ENCODE assay signal across 1 cellular context in the genomic region with DNA sequence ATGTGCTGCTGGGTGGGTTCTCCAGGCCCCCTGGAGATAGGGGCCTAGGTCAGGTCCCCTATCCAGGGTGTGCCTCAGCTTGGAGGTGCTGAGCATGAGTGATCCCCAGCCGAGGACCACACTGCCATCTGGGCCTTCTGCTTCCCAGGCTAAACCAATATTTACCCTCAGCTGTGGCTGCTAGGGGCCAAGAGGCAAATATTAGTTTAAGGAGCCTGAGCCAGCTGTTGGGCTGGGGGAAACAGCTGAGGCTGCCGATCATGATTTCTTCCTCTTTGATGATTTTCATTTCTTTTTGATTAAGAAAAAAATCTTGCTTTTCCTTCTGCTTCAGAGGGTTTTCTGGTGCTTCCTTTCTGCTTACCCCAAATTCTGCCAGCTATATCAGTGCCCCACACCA.
TF ChIP-seq lines count a peak whose summit lies in the region.

No MANE protein-coding gene starts in this region.

TF ChIP-seq in HepG2, 621 proteins besides CTCF, POLR2A, EP300 and RAD21 (continued from another document and continues in another):
- TF ChIP-seq, protein P1, sequence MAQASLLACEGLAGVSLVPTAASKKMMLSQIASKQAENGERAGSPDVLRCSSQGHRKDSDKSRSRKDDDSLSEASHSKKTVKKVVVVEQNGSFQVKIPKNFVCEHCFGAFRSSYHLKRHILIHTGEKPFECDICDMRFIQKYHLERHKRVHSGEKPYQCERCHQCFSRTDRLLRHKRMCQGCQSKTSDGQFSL (CRISPR knock-in tag; IDR thresholded peaks at IDR 0.05) = no peak
- TF ChIP-seq KDM5B (CRISPR knock-in tag; IDR thresholded peaks at IDR 0.05; ENCODE audit: borderline replicate concordance) (no peak), ZBTB8A (CRISPR knock-in tag; IDR thresholded peaks at IDR 0.05; ENCODE audit: borderline replicate concordance, low read depth) (no peak), ZNF724P (CRISPR knock-in tag; IDR thresholded peaks at IDR 0.05; ENCODE audit: borderline replicate concordance) (no peak), ZNF605 (CRISPR knock-in tag; IDR thresholded peaks at IDR 0.05) (no peak), SAP130 (CRISPR knock-in tag; IDR thresholded peaks at IDR 0.05; ENCODE audit: low read depth) (peak; percentile 75), TGIF2 (CRISPR knock-in tag; IDR thresholded peaks at IDR 0.05) (no peak), ZNF788 (CRISPR knock-in tag; IDR thresholded peaks at IDR 0.05; ENCODE audit: borderline replicate concordance) (peak; percentile 56; the same call in 1 of the 2 replicates), SALL1 (CRISPR knock-in tag; IDR thresholded peaks at IDR 0.05) (peak; percentile 62), ZFP90 (CRISPR knock-in tag; IDR thresholded peaks at IDR 0.05; ENCODE audit: borderline replicate concordance) (no peak), SETDB1 (CRISPR knock-in tag; IDR thresholded peaks at IDR 0.05; ENCODE audit: borderline replicate concordance) (no peak), CBX5 (CRISPR knock-in tag; IDR thresholded peaks at IDR 0.05; ENCODE audit: borderline replicate concordance) (peak; percentile 70; the same call in 1 of the 2 replicates), ZNF12 (CRISPR knock-in tag; IDR thresholded peaks at IDR 0.05) (0 out of 2 replicates have a peak, but pooled peaks have one; percentile 18), LCORL (IDR thresholded peaks at IDR 0.05) (no peak), LCORL (CRISPR knock-in tag; IDR thresholded peaks at IDR 0.05) (peak; percentile 78; the same call in 1 of the 2 replicates), ELF4 (CRISPR knock-in tag; IDR thresholded peaks at IDR 0.05; ENCODE audit: borderline replicate concordance) (no peak), ZNF883 (CRISPR knock-in tag; IDR thresholded peaks at IDR 0.05; ENCODE audit: not compliant biosample characterization) (no peak), RBM22 (optimal IDR thresholded peaks at IDR 0.05; ENCODE audit: low read length) (no peak)
- TF ChIP-seq, protein P2, sequence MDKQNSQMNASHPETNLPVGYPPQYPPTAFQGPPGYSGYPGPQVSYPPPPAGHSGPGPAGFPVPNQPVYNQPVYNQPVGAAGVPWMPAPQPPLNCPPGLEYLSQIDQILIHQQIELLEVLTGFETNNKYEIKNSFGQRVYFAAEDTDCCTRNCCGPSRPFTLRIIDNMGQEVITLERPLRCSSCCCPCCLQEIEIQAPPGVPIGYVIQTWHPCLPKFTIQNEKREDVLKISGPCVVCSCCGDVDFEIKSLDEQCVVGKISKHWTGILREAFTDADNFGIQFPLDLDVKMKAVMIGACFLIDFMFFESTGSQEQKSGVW (CRISPR knock-in tag; IDR thresholded peaks at IDR 0.05; ENCODE audit: borderline replicate concordance) = no peak
- TF ChIP-seq, protein P3, sequence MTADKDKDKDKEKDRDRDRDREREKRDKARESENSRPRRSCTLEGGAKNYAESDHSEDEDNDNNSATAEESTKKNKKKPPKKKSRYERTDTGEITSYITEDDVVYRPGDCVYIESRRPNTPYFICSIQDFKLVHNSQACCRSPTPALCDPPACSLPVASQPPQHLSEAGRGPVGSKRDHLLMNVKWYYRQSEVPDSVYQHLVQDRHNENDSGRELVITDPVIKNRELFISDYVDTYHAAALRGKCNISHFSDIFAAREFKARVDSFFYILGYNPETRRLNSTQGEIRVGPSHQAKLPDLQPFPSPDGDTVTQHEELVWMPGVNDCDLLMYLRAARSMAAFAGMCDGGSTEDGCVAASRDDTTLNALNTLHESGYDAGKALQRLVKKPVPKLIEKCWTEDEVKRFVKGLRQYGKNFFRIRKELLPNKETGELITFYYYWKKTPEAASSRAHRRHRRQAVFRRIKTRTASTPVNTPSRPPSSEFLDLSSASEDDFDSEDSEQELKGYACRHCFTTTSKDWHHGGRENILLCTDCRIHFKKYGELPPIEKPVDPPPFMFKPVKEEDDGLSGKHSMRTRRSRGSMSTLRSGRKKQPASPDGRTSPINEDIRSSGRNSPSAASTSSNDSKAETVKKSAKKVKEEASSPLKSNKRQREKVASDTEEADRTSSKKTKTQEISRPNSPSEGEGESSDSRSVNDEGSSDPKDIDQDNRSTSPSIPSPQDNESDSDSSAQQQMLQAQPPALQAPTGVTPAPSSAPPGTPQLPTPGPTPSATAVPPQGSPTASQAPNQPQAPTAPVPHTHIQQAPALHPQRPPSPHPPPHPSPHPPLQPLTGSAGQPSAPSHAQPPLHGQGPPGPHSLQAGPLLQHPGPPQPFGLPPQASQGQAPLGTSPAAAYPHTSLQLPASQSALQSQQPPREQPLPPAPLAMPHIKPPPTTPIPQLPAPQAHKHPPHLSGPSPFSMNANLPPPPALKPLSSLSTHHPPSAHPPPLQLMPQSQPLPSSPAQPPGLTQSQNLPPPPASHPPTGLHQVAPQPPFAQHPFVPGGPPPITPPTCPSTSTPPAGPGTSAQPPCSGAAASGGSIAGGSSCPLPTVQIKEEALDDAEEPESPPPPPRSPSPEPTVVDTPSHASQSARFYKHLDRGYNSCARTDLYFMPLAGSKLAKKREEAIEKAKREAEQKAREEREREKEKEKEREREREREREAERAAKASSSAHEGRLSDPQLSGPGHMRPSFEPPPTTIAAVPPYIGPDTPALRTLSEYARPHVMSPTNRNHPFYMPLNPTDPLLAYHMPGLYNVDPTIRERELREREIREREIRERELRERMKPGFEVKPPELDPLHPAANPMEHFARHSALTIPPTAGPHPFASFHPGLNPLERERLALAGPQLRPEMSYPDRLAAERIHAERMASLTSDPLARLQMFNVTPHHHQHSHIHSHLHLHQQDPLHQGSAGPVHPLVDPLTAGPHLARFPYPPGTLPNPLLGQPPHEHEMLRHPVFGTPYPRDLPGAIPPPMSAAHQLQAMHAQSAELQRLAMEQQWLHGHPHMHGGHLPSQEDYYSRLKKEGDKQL (CRISPR knock-in tag; IDR thresholded peaks at IDR 0.05; ENCODE audit: low read depth) = peak; percentile 77
- TF ChIP-seq, protein P4, sequence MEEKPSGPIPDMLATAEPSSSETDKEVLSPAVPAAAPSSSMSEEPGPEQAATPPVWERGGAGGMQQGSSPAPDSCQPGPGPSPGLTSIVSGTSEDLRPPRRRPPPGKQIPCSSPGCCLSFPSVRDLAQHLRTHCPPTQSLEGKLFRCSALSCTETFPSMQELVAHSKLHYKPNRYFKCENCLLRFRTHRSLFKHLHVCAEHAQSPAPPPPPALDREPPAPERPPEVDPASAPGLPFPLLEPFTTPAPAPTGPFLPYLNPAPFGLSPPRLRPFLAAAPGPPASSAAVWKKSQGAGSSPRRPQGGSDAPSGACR (CRISPR knock-in tag; IDR thresholded peaks at IDR 0.05) = no peak
- TF ChIP-seq, protein P5, sequence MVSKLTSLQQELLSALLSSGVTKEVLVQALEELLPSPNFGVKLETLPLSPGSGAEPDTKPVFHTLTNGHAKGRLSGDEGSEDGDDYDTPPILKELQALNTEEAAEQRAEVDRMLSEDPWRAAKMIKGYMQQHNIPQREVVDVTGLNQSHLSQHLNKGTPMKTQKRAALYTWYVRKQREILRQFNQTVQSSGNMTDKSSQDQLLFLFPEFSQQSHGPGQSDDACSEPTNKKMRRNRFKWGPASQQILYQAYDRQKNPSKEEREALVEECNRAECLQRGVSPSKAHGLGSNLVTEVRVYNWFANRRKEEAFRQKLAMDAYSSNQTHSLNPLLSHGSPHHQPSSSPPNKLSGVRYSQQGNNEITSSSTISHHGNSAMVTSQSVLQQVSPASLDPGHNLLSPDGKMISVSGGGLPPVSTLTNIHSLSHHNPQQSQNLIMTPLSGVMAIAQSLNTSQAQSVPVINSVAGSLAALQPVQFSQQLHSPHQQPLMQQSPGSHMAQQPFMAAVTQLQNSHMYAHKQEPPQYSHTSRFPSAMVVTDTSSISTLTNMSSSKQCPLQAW (CRISPR knock-in tag; IDR thresholded peaks at IDR 0.05) = peak; percentile 90
- TF ChIP-seq, protein P6, sequence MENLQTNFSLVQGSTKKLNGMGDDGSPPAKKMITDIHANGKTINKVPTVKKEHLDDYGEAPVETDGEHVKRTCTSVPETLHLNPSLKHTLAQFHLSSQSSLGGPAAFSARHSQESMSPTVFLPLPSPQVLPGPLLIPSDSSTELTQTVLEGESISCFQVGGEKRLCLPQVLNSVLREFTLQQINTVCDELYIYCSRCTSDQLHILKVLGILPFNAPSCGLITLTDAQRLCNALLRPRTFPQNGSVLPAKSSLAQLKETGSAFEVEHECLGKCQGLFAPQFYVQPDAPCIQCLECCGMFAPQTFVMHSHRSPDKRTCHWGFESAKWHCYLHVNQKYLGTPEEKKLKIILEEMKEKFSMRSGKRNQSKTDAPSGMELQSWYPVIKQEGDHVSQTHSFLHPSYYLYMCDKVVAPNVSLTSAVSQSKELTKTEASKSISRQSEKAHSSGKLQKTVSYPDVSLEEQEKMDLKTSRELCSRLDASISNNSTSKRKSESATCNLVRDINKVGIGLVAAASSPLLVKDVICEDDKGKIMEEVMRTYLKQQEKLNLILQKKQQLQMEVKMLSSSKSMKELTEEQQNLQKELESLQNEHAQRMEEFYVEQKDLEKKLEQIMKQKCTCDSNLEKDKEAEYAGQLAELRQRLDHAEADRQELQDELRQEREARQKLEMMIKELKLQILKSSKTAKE (CRISPR knock-in tag; IDR thresholded peaks at IDR 0.05; ENCODE audit: borderline replicate concordance) = peak; percentile 72
- TF ChIP-seq, protein P7, sequence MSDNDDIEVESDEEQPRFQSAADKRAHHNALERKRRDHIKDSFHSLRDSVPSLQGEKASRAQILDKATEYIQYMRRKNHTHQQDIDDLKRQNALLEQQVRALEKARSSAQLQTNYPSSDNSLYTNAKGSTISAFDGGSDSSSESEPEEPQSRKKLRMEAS (IDR thresholded peaks at IDR 0.05) = peak; percentile 57
- TF ChIP-seq, protein P8, sequence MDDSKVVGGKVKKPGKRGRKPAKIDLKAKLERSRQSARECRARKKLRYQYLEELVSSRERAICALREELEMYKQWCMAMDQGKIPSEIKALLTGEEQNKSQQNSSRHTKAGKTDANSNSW (CRISPR knock-in tag; IDR thresholded peaks at IDR 0.05; ENCODE audit: borderline replicate concordance) = no peak
- TF ChIP-seq, protein P9, sequence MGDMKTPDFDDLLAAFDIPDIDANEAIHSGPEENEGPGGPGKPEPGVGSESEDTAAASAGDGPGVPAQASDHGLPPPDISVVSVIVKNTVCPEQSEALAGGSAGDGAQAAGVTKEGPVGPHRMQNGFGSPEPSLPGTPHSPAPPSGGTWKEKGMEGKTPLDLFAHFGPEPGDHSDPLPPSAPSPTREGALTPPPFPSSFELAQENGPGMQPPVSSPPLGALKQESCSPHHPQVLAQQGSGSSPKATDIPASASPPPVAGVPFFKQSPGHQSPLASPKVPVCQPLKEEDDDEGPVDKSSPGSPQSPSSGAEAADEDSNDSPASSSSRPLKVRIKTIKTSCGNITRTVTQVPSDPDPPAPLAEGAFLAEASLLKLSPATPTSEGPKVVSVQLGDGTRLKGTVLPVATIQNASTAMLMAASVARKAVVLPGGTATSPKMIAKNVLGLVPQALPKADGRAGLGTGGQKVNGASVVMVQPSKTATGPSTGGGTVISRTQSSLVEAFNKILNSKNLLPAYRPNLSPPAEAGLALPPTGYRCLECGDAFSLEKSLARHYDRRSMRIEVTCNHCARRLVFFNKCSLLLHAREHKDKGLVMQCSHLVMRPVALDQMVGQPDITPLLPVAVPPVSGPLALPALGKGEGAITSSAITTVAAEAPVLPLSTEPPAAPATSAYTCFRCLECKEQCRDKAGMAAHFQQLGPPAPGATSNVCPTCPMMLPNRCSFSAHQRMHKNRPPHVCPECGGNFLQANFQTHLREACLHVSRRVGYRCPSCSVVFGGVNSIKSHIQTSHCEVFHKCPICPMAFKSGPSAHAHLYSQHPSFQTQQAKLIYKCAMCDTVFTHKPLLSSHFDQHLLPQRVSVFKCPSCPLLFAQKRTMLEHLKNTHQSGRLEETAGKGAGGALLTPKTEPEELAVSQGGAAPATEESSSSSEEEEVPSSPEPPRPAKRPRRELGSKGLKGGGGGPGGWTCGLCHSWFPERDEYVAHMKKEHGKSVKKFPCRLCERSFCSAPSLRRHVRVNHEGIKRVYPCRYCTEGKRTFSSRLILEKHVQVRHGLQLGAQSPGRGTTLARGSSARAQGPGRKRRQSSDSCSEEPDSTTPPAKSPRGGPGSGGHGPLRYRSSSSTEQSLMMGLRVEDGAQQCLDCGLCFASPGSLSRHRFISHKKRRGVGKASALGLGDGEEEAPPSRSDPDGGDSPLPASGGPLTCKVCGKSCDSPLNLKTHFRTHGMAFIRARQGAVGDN (CRISPR knock-in tag; IDR thresholded peaks at IDR 0.05) = peak; percentile 41
- TF ChIP-seq, protein P10, sequence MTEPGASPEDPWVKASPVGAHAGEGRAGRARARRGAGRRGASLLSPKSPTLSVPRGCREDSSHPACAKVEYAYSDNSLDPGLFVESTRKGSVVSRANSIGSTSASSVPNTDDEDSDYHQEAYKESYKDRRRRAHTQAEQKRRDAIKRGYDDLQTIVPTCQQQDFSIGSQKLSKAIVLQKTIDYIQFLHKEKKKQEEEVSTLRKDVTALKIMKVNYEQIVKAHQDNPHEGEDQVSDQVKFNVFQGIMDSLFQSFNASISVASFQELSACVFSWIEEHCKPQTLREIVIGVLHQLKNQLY (CRISPR knock-in tag; IDR thresholded peaks at IDR 0.05) = peak; percentile 53; the same call in 1 of the 2 replicates
- TF ChIP-seq, protein P11, sequence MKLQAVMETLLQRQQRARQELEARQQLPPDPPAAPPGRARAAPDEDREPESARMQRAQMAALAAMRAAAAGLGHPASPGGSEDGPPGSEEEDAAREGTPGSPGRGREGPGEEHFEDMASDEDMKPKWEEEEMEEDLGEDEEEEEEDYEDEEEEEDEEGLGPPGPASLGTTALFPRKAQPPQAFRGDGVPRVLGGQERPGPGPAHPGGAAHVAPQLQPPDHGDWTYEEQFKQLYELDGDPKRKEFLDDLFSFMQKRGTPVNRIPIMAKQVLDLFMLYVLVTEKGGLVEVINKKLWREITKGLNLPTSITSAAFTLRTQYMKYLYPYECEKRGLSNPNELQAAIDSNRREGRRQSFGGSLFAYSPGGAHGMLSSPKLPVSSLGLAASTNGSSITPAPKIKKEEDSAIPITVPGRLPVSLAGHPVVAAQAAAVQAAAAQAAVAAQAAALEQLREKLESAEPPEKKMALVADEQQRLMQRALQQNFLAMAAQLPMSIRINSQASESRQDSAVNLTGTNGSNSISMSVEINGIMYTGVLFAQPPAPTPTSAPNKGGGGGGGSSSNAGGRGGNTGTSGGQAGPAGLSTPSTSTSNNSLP (IDR thresholded peaks at IDR 0.05; ENCODE audit: low read depth, low read length) = 0 out of 2 replicates have a peak, but pooled peaks have one; percentile 16
- TF ChIP-seq, protein P12, sequence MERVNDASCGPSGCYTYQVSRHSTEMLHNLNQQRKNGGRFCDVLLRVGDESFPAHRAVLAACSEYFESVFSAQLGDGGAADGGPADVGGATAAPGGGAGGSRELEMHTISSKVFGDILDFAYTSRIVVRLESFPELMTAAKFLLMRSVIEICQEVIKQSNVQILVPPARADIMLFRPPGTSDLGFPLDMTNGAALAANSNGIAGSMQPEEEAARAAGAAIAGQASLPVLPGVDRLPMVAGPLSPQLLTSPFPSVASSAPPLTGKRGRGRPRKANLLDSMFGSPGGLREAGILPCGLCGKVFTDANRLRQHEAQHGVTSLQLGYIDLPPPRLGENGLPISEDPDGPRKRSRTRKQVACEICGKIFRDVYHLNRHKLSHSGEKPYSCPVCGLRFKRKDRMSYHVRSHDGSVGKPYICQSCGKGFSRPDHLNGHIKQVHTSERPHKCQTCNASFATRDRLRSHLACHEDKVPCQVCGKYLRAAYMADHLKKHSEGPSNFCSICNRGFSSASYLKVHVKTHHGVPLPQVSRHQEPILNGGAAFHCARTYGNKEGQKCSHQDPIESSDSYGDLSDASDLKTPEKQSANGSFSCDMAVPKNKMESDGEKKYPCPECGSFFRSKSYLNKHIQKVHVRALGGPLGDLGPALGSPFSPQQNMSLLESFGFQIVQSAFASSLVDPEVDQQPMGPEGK (CRISPR knock-in tag; IDR thresholded peaks at IDR 0.05) = peak; percentile 86
